In genomic region chr5:1058988-1059883, GRCh38 we compare ENCODE assay signal across 23 cellular contexts. TPM values are rescaled to one million over a fixed set of nuclear protein-coding genes. Genes with fewer than 3 reads are reported as not detected.
DNase-seq lines count a peak whose midpoint lies in the region; ATAC-seq and TF ChIP-seq lines count a peak whose summit lies in the region.
"Had no signal": no experiment of that assay in that cellular context is flagged by ENCODE, and none has a peak within 500 bp of the region (broad histone marks: within the 10 kb centered on the region; RNA-seq: fewer than 3 reads in every experiment).

No MANE protein-coding gene starts in this region.

- H3K27me3 Mint-ChIP-seq in activated naive CD4-positive, alpha-beta T cell treated with anti-CD3 and anti-CD28 coated beads, Interleukin-2, amount 10 ng/mL, durations not matched to agents 7 days and 5 days: no peaks in the 10 kb centered on the region
- H3K27me3 Mint-ChIP-seq in activated naive CD4-positive, alpha-beta T cell treated with anti-CD3 and anti-CD28 coated beads for 36 hours (ENCODE audit: low read depth): no peaks in the 10 kb centered on the region
- H3K27me3 Mint-ChIP-seq in natural killer cell treated with Interleukin-12 subunit alpha and Interleukin-12 subunit beta and Interleukin-15 and Interleukin-18, amount 100 ng/mL, for 72 hours: no peaks in the 10 kb centered on the region
- H3K27me3 Mint-ChIP-seq in natural killer cell (ENCODE audit: low read depth in 2 of 2): no peaks in the 10 kb centered on the region
- H3K27me3 Mint-ChIP-seq: IgD-negative memory B cell had no signal

- intact Hi-C loops in activated naive CD4-positive, alpha-beta T cell treated with anti-CD3 and anti-CD28 coated beads for 36 hours (cut with micrococcal nuclease): no loop called here
- intact Hi-C loops in natural killer cell (cut with micrococcal nuclease): no loop called here

- no peak for DNase-seq in activated naive CD4-positive, alpha-beta T cell treated with anti-CD3 and anti-CD28 coated beads, Interleukin-2, amount 10 ng/mL, durations not matched to agents 7 days and 5 days
- no peak for DNase-seq in activated naive CD4-positive, alpha-beta T cell treated with anti-CD3 and anti-CD28 coated beads for 36 hours
- DNase-seq in natural killer cell treated with Interleukin-12 subunit alpha and Interleukin-12 subunit beta and Interleukin-15 and Interleukin-18, amount 100 ng/mL, for 72 hours (ENCODE audit: low spot score): peak; percentile 56
- DNase-seq in natural killer cell: no peak
- no peak for DNase-seq in left lobe of liver (ENCODE audit: low spot score)
- DNase-seq in brain microvascular endothelial cell: no peak
- DNase-seq in GM23248: no peak
- DNase-seq: Calu3; DMS153; HCEC 1CT; MM.1S; NCI-H2029; NCI-H446; NCI-H524 treated with DMSO at 0.1 percent for 48 hours; NCI-H82; NK-92 treated with Interleukin-12 subunit alpha and Interleukin-12 subunit beta, amount 100 ng/mL, for 24 hours; PC-9; SHP77 had no signal

- H3K4me2 ChIP-seq in GM23248 (ENCODE audit: unreplicated experiment): no peak overlapping the region
- H3K4me2 ChIP-seq: GM23338, KMS-11, PC-9 had no signal

- no peaks in the 10 kb centered on the region for H3K9me3 Mint-ChIP-seq in activated naive CD4-positive, alpha-beta T cell treated with anti-CD3 and anti-CD28 coated beads, Interleukin-2, amount 10 ng/mL, durations not matched to agents 7 days and 5 days
- no peaks in the 10 kb centered on the region for H3K9me3 Mint-ChIP-seq in activated naive CD4-positive, alpha-beta T cell treated with anti-CD3 and anti-CD28 coated beads for 36 hours
- no peaks in the 10 kb centered on the region for H3K9me3 Mint-ChIP-seq in natural killer cell treated with Interleukin-12 subunit alpha and Interleukin-12 subunit beta and Interleukin-15 and Interleukin-18, amount 100 ng/mL, for 72 hours
- H3K9me3 Mint-ChIP-seq in natural killer cell: no peaks in the 10 kb centered on the region
- H3K9me3 Mint-ChIP-seq: GM23338, IgD-negative memory B cell had no signal

- H3K79me2 ChIP-seq in GM23248 (ENCODE audit: insufficient read depth): no peaks in the 10 kb centered on the region

- H3K9me2 ChIP-seq in GM23248 (ENCODE audit: insufficient read depth): no peaks in the 10 kb centered on the region

- no peaks in the 10 kb centered on the region for H3K27me3 ChIP-seq in brain microvascular endothelial cell (replicated peaks)
- H3K27me3 ChIP-seq in GM23248 (replicated peaks; ENCODE audit: insufficient read depth): no peaks in the 10 kb centered on the region

- no peaks in the 10 kb centered on the region for H3K9me3 ChIP-seq in GM23248 (ENCODE audit: low read depth)

- H2AFZ ChIP-seq in GM23248: no peak overlapping the region
- H2AFZ ChIP-seq: GM23338, PC-9 had no signal

- peak overlapping the region; percentile 33 for H3K27ac Mint-ChIP-seq in activated naive CD4-positive, alpha-beta T cell treated with anti-CD3 and anti-CD28 coated beads, Interleukin-2, amount 10 ng/mL, durations not matched to agents 7 days and 5 days
- no peak overlapping the region for H3K27ac Mint-ChIP-seq in activated naive CD4-positive, alpha-beta T cell treated with anti-CD3 and anti-CD28 coated beads for 36 hours
- no peak overlapping the region for H3K27ac Mint-ChIP-seq in natural killer cell treated with Interleukin-12 subunit alpha and Interleukin-12 subunit beta and Interleukin-15 and Interleukin-18, amount 100 ng/mL, for 72 hours
- no peak overlapping the region for H3K27ac Mint-ChIP-seq in natural killer cell
- H3K27ac Mint-ChIP-seq: GM23338, IgD-negative memory B cell had no signal

- H3K36me3 ChIP-seq in brain microvascular endothelial cell (replicated peaks) (no peaks in the 10 kb centered on the region), GM23248 (ENCODE audit: low read depth) (no peaks in the 10 kb centered on the region)

- peaks cover 18% of the 10 kb centered on the region for H3K36me3 Mint-ChIP-seq in activated naive CD4-positive, alpha-beta T cell treated with anti-CD3 and anti-CD28 coated beads, Interleukin-2, amount 10 ng/mL, durations not matched to agents 7 days and 5 days
- H3K36me3 Mint-ChIP-seq in activated naive CD4-positive, alpha-beta T cell treated with anti-CD3 and anti-CD28 coated beads for 36 hours (ENCODE audit: low read depth): no peaks in the 10 kb centered on the region
- no peaks in the 10 kb centered on the region for H3K36me3 Mint-ChIP-seq in natural killer cell treated with Interleukin-12 subunit alpha and Interleukin-12 subunit beta and Interleukin-15 and Interleukin-18, amount 100 ng/mL, for 72 hours
- no peaks in the 10 kb centered on the region for H3K36me3 Mint-ChIP-seq in natural killer cell

- TF ChIP-seq CTCF in natural killer cell (IDR thresholded peaks at IDR 0.05) (no peak), brain microvascular endothelial cell (IDR thresholded peaks at IDR 0.05; ENCODE audit: low read depth, low read length, missing control alignments) (no peak)

- H4K20me1 ChIP-seq in GM23248 (ENCODE audit: insufficient read depth): no peaks in the 10 kb centered on the region

- no peaks in the 10 kb centered on the region for H3K4me1 ChIP-seq in GM23248 (ENCODE audit: insufficient read depth)

- no peak overlapping the region for H3K9ac ChIP-seq in GM23248
- H3K9ac ChIP-seq: KMS-11 had no signal

- no peaks in the 10 kb centered on the region for H3K4me1 Mint-ChIP-seq in activated naive CD4-positive, alpha-beta T cell treated with anti-CD3 and anti-CD28 coated beads, Interleukin-2, amount 10 ng/mL, durations not matched to agents 7 days and 5 days
- H3K4me1 Mint-ChIP-seq in activated naive CD4-positive, alpha-beta T cell treated with anti-CD3 and anti-CD28 coated beads for 36 hours (ENCODE audit: low read depth): no peaks in the 10 kb centered on the region
- no peaks in the 10 kb centered on the region for H3K4me1 Mint-ChIP-seq in natural killer cell treated with Interleukin-12 subunit alpha and Interleukin-12 subunit beta and Interleukin-15 and Interleukin-18, amount 100 ng/mL, for 72 hours (ENCODE audit: low read depth in 2 of 2)
- no peaks in the 10 kb centered on the region for H3K4me1 Mint-ChIP-seq in natural killer cell
- H3K4me1 Mint-ChIP-seq: GM23338, IgD-negative memory B cell had no signal

- H3F3A ChIP-seq in GM23248 (ENCODE audit: insufficient read depth): no peaks in the 10 kb centered on the region

- H3K4me3 ChIP-seq in brain microvascular endothelial cell (ENCODE audit: low read depth, low read length) (no peak overlapping the region), GM23248 (no peak overlapping the region)
- H3K4me3 ChIP-seq: GM23338, PC-9 had no signal

- in situ Hi-C loops in brain microvascular endothelial cell (cut with HindIII; ENCODE audit: low pct_ligation_motif_present, low sequenced_read_pairs): no loop called here
- in situ Hi-C loops in GM23248 (cut with MboI): no loop called here

- H3K27ac ChIP-seq in brain microvascular endothelial cell: no peak overlapping the region
- no peak overlapping the region for H3K27ac ChIP-seq in GM23248
- H3K27ac ChIP-seq: KMS-11, PC-9 had no signal

- H3K4me3 Mint-ChIP-seq in activated naive CD4-positive, alpha-beta T cell treated with anti-CD3 and anti-CD28 coated beads, Interleukin-2, amount 10 ng/mL, durations not matched to agents 7 days and 5 days: no peak overlapping the region
- no peak overlapping the region for H3K4me3 Mint-ChIP-seq in activated naive CD4-positive, alpha-beta T cell treated with anti-CD3 and anti-CD28 coated beads for 36 hours
- H3K4me3 Mint-ChIP-seq in natural killer cell treated with Interleukin-12 subunit alpha and Interleukin-12 subunit beta and Interleukin-15 and Interleukin-18, amount 100 ng/mL, for 72 hours: no peak overlapping the region
- no peak overlapping the region for H3K4me3 Mint-ChIP-seq in natural killer cell
- H3K4me3 Mint-ChIP-seq: GM23338, IgD-negative memory B cell had no signal

- CTCF ChIA-PET in activated naive CD4-positive, alpha-beta T cell treated with anti-CD3 and anti-CD28 coated beads, Interleukin-2, amount 10 ng/mL, durations not matched to agents 7 days and 5 days (lab: Charles Lee): no interaction called here
- CTCF ChIA-PET in activated naive CD4-positive, alpha-beta T cell treated with anti-CD3 and anti-CD28 coated beads for 36 hours (lab: Charles Lee): interaction anchor here (0.6 kb wide), 1 partner anchor 171 kb away, joined by 3 read pairs; no protein-coding TSS in a partner anchor

- 83 to 89% methylated on average over 26 to 34 of the region's 34 CpGs for WGBS in GM23248 (ENCODE audit: low coverage in 1 of 2, low lambda C conversion rate in 2 of 2, missing lambda C conversion rate in 2 of 2), 2 experiments

- no peak for ATAC-seq in natural killer cell treated with Interleukin-12 subunit alpha and Interleukin-12 subunit beta and Interleukin-15 and Interleukin-18, amount 100 ng/mL, for 72 hours
- ATAC-seq in natural killer cell (no peak), left lobe of liver (peak; percentile 1), GM19452 (IDR thresholded peaks at IDR 0.05; ENCODE audit: unreplicated experiment) (no peak)
- ATAC-seq: GM23338 had no signal

RNA-seq across cellular contexts. Expression of gene NKD2, which starts 50.6 kb away (rescaled TPM):
- 1 to 10 TPM; 1.4 to 2.5 TPM for total RNA-seq in activated naive CD4-positive, alpha-beta T cell treated with anti-CD3 and anti-CD28 coated beads for 36 hours
- total RNA-seq in natural killer cell treated with Interleukin-12 subunit alpha and Interleukin-12 subunit beta and Interleukin-15 and Interleukin-18, amount 100 ng/mL, for 72 hours: under 1 TPM in 1 of 2 donors, not detected in 1; 0.53 TPM
- not detected for total RNA-seq in natural killer cell
- total RNA-seq in left lobe of liver: 1.6 TPM
- not detected in 2 replicates for total RNA-seq in GM23248 (2014; rRNA removed; shearing (Covaris generic))
- not detected in 2 replicates for polyA plus RNA-seq in GM23248 (2016; fragmentation: Nextera tagmentation; extraction: Ambion mirVana)
- polyA plus RNA-seq: BJ, IgD-negative memory B cell had no signal

RNA-seq across cellular contexts. Expression of gene SLC12A7, which starts 52.6 kb away (rescaled TPM):
- total RNA-seq in activated naive CD4-positive, alpha-beta T cell treated with anti-CD3 and anti-CD28 coated beads for 36 hours: 10 to 100 TPM; 12.6 to 13.6 TPM
- total RNA-seq in natural killer cell treated with Interleukin-12 subunit alpha and Interleukin-12 subunit beta and Interleukin-15 and Interleukin-18, amount 100 ng/mL, for 72 hours: 10 to 100 TPM; 13.5 to 21.9 TPM
- 10 to 100 TPM; 53.2 to 92.5 (median 81.3) TPM for total RNA-seq in natural killer cell
- 56.5 TPM for total RNA-seq in left lobe of liver
- total RNA-seq in GM23248 (2014; rRNA removed; shearing (Covaris generic)): 1.6 and 1.9 TPM in 2 replicates
- polyA plus RNA-seq in GM23248 (2016; fragmentation: Nextera tagmentation; extraction: Ambion mirVana): 0.46 and 0.75 TPM in 2 replicates
